In the genomic region with DNA sequence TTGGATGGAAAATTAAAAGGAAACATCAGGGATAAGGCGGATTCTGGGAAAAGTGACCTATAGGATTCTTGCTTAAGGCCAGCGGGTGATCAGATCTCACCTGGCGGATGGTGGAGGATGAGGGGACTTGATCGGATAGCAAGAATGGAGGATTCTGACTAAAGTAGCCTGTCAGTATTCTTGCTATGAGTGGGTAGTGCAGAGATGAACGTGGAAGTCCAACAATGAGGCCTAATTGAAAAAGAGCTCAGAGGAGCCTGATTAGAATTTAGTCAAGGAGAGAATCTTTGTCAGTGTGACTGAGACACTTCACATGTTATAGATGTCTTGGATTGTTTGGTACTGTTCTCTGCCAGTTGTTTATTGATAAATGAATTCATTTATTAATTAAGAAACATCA, we compare ENCODE assay signal across 18 cellular contexts. TPM values are rescaled to one million over a fixed set of nuclear protein-coding genes. Genes with fewer than 3 reads are reported as not detected.
DNase-seq lines count a peak whose midpoint lies in the region; ATAC-seq, FAIRE-seq and TF ChIP-seq lines count a peak whose summit lies in the region.
"Had no signal": no experiment of that assay in that cellular context is flagged by ENCODE, and none has a peak within 500 bp of the region (broad histone marks: within the 10 kb centered on the region; RNA-seq: fewer than 3 reads in every experiment).

No MANE protein-coding gene starts in this region.

- H3K9me3 ChIP-seq in keratinocyte (ENCODE audit: control insufficient read depth, low read depth, low read length) (no peaks in the 10 kb centered on the region), neuronal stem cell (replicated peaks in 1 of 2; ENCODE audit: control insufficient read depth in 2 of 2, insufficient read depth in 1 of 2, low read depth in 1 of 2, low read length in 2 of 2) (no peaks in the 10 kb centered on the region)
- H3K9me3 ChIP-seq: sigmoid colon, tibial artery had no signal

- H4K91ac ChIP-seq in neuronal stem cell (ENCODE audit: low read depth, low read length, poor library complexity) = no peak overlapping the region

- H3K23ac ChIP-seq in neuronal stem cell (ENCODE audit: low read depth, low read length, poor library complexity) = no peak overlapping the region

- dilution Hi-C loops in keratinocyte (cut with MboI; ENCODE audit: extremely low pct_ligation_motif_present, low sequenced_read_pairs) = no loop called here

- DNase-seq in GM12892 (ENCODE audit: insufficient read length) (no peak), keratinocyte (ENCODE audit: low read depth, low spot score) (no peak), neuronal stem cell (ENCODE audit: low spot score) (no peak)
- no peak for DNase-seq in stimulated activated naive CD8-positive, alpha-beta T cell treated with anti-CD3 and anti-CD28 coated beads, Interleukin-15, Interleukin-2, amounts not matched to agents 100 U/mL and 50 U/mL, for 24 hours
- no peak for DNase-seq in activated T-cell treated with anti-CD3 and anti-CD28 coated beads, Interleukin-2, amount 50 U/mL, for 48 hours
- DNase-seq: activated CD8-positive, alpha-beta T cell treated with anti-CD3 and anti-CD28 coated beads, Interleukin-2, amount 10 ng/mL, durations not matched to agents 7 days and 5 days; activated T-cell treated with anti-CD3 and anti-CD28 coated beads, Interleukin-2, amount 50 U/mL, for 24 hours; KG1; posterior cingulate gyrus; sigmoid colon; stimulated activated naive CD4-positive, alpha-beta T cell treated with Interleukin-2 at 50 U/mL for 16 hours; tibial artery had no signal

- H3K9ac ChIP-seq in keratinocyte (ENCODE audit: control insufficient read depth, extremely low read depth, insufficient read depth, low read length) = no peak overlapping the region
- H3K9ac ChIP-seq in neuronal stem cell (ENCODE audit: low read depth, low read length, poor library complexity) = no peak overlapping the region

- H3K18ac ChIP-seq in neuronal stem cell (ENCODE audit: low read length) = no peak overlapping the region

- H3K27me3 ChIP-seq in ACC112 (ENCODE audit: insufficient read depth, low read length) = no peaks in the 10 kb centered on the region
- no peaks in the 10 kb centered on the region for H3K27me3 ChIP-seq in keratinocyte (ENCODE audit: control insufficient read depth, extremely low read depth, insufficient read depth, low read length)
- no peaks in the 10 kb centered on the region for H3K27me3 ChIP-seq in neuronal stem cell (ENCODE audit: control insufficient read depth in 3 of 3, insufficient read depth in 3 of 3, low read depth in 1 of 3, low read length in 3 of 3)
- H3K27me3 ChIP-seq: cardiac muscle cell, sigmoid colon, tibial artery had no signal

- peaks cover 53% of the 10 kb centered on the region for H3K79me2 ChIP-seq in ACC112 (ENCODE audit: control insufficient read depth, insufficient read depth, low read length, unreplicated experiment)
- peaks cover 36% of the 10 kb centered on the region for H3K79me2 ChIP-seq in keratinocyte (ENCODE audit: control insufficient read depth, insufficient read depth, low read length)

- H2BK5ac ChIP-seq in neuronal stem cell (ENCODE audit: low read length) = no peak overlapping the region

- H3K79me1 ChIP-seq in neuronal stem cell (ENCODE audit: low read depth, low read length) = no peaks in the 10 kb centered on the region

- H3K4me3 ChIP-seq in ACC112 (ENCODE audit: low read depth, low read length) (peak overlapping the region; percentile 75), keratinocyte (ENCODE audit: control insufficient read depth in 2 of 3, extremely low read depth in 1 of 3, insufficient read depth in 2 of 3, low read depth in 1 of 3, low read length in 3 of 3) (peak overlapping the region in 1 of 3 experiments; percentile 22), neuronal stem cell (ENCODE audit: low read length in 2 of 2) (no peak overlapping the region)
- H3K4me3 ChIP-seq: cardiac muscle cell, lung, sigmoid colon, tibial artery had no signal

- peak overlapping the region; percentile 28; the same call in 1 of the 2 replicates for H3K27ac ChIP-seq in ACC112 (ENCODE audit: low read depth, low read length)
- H3K27ac ChIP-seq in VCaP = peak overlapping the region; percentile 51; the same call in 1 of the 2 replicates
- H3K27ac ChIP-seq in keratinocyte (ENCODE audit: control insufficient read depth, insufficient read depth, low read length) = peak overlapping the region; percentile 33
- no peak overlapping the region for H3K27ac ChIP-seq in neuronal stem cell (replicated peaks; ENCODE audit: low read length)
- H3K27ac ChIP-seq: C4-2B, cardiac muscle cell, sigmoid colon, tibial artery had no signal

- H2AK5ac ChIP-seq in neuronal stem cell (ENCODE audit: low read depth, low read length) = no peak overlapping the region

- FAIRE-seq in GM12892 (lab: Jason Lieb, UNC) (peak; percentile 66), keratinocyte (lab: Jason Lieb, UNC) (no peak)

- no peak overlapping the region for H4K8ac ChIP-seq in neuronal stem cell (ENCODE audit: low read depth, low read length)

- peaks cover 40% of the 10 kb centered on the region for H3K4me1 ChIP-seq in ACC112 (ENCODE audit: control insufficient read depth, insufficient read depth, low read length, unreplicated experiment)
- peaks cover 21% of the 10 kb centered on the region for H3K4me1 ChIP-seq in keratinocyte (ENCODE audit: control insufficient read depth, extremely low read depth, insufficient read depth, low read length)
- no peaks in the 10 kb centered on the region for H3K4me1 ChIP-seq in neuronal stem cell (ENCODE audit: control insufficient read depth in 2 of 2, insufficient read depth in 1 of 2, low read depth in 1 of 2, low read length in 2 of 2)

- TF ChIP-seq CTCF in VCaP (conservative IDR thresholded peaks at IDR 0.05) = no peak
- TF ChIP-seq CTCF in keratinocyte (optimal IDR thresholded peaks at IDR 0.05 in 1 of 3, IDR thresholded peaks at IDR 0.05 in 1 of 3, conservative IDR thresholded peaks at IDR 0.05 in 1 of 3; ENCODE audit: extremely low read depth in 1 of 3, insufficient read depth in 2 of 3, low read length in 3 of 3) = no peak

- H2BK120ac ChIP-seq in neuronal stem cell (ENCODE audit: low read depth, low read length) = no peak overlapping the region

- no CpG with 5 or more reads among the region's 5 CpGs for WGBS in neuronal stem cell (ENCODE audit: extremely low coverage in 2 of 2, insufficient read length in 2 of 2, insufficient replicate concordance in 1 of 2), 2 donors

- TF ChIP-seq POLR2A in GM12892 (IDR thresholded peaks at IDR 0.05; ENCODE audit: low read depth, low read length) = no peak

- no peak overlapping the region for H2BK15ac ChIP-seq in neuronal stem cell (ENCODE audit: low read length)

- H3K36me3 ChIP-seq in ACC112 (ENCODE audit: insufficient read depth, low read length) (peaks cover 7% of the 10 kb centered on the region; the same call in 1 of the 2 replicates), keratinocyte (ENCODE audit: control insufficient read depth in 2 of 2, extremely low read depth in 1 of 2, insufficient read depth in 2 of 2, low read length in 2 of 2) (peaks cover 0 to 3% of the 10 kb centered on the region in 2 experiments), neuronal stem cell (replicated peaks in 1 of 2; ENCODE audit: control insufficient read depth in 2 of 2, insufficient read depth in 2 of 2, low read length in 2 of 2) (no peaks in the 10 kb centered on the region)
- H3K36me3 ChIP-seq: cardiac muscle cell had no signal

- peak overlapping the region; percentile 70 for H3K4me2 ChIP-seq in keratinocyte (ENCODE audit: control insufficient read depth, extremely low read depth, insufficient read depth, low read depth, low read length)
- H3K4me2 ChIP-seq in neuronal stem cell (ENCODE audit: insufficient read depth, low read length, poor library complexity, severe bottlenecking) = no peak overlapping the region

- no peak overlapping the region for H3K4ac ChIP-seq in neuronal stem cell (ENCODE audit: low read length)

- no peaks in the 10 kb centered on the region for H3K9me1 ChIP-seq in keratinocyte (ENCODE audit: control insufficient read depth, extremely low read depth, insufficient read depth, low read length)

- ATAC-seq in stimulated activated naive CD8-positive, alpha-beta T cell treated with anti-CD3 and anti-CD28 coated beads, Interleukin-15, Interleukin-2, amounts not matched to agents 100 U/mL and 50 U/mL, for 24 hours = no peak
- no peak for ATAC-seq in GM18517 (IDR thresholded peaks at IDR 0.05; ENCODE audit: unreplicated experiment)

- H2AFZ ChIP-seq in ACC112 (ENCODE audit: low read length, unreplicated experiment) = peak overlapping the region; percentile 43
- no peak overlapping the region for H2AFZ ChIP-seq in keratinocyte (ENCODE audit: control insufficient read depth, low read length)
- no peak overlapping the region for H2AFZ ChIP-seq in neuronal stem cell (ENCODE audit: low read length)

- no peak overlapping the region for H2BK12ac ChIP-seq in neuronal stem cell (ENCODE audit: low read length)

- H3K14ac ChIP-seq in neuronal stem cell (ENCODE audit: low read length) = no peak overlapping the region

- no peaks in the 10 kb centered on the region for H4K20me1 ChIP-seq in keratinocyte (ENCODE audit: control insufficient read depth, extremely low read depth, insufficient read depth, low read length)

RNA-seq across cellular contexts. Expression of a gene that starts 24.9 kb away (rescaled TPM):
- 67.8 TPM for polyA plus RNA-seq in GM12892 (2012; ENCODE audit: missing spikeins)
- polyA plus RNA-seq in keratinocyte = 148 to 343 TPM (median 238 TPM) in 3 replicates
- 1,030 TPM for polyA plus RNA-seq in keratinocyte (2011; ENCODE audit: low read depth)
- polyA plus RNA-seq in keratinocyte (2011; cell fraction: cytosol; rRNA removed) = 209 and 268 TPM in 2 replicates
- 383 and 505 TPM in 2 replicates for polyA plus RNA-seq in keratinocyte (2011; cell fraction: nucleus; rRNA removed)
- 252 and 292 TPM in 2 replicates for polyA plus RNA-seq in keratinocyte (2012; ENCODE audit: low replicate concordance)
- polyA minus RNA-seq in keratinocyte = 62.9 to 205 TPM (median 111 TPM) in 3 replicates
- 227 TPM for polyA minus RNA-seq in keratinocyte (2011; cell fraction: cytosol; rRNA and poly(A)+ RNA removed)
- 331 and 508 TPM in 2 replicates for polyA minus RNA-seq in keratinocyte (2011; cell fraction: nucleus; rRNA and poly(A)+ RNA removed)
- polyA plus RNA-seq in neuronal stem cell (2013, experiment 1 of 2) = 46.2 TPM
- polyA plus RNA-seq in neuronal stem cell (2013, experiment 2 of 2) = 48.1 TPM
